Comparison of ENCODE assay signal across 1 cellular context in the genomic region with DNA sequence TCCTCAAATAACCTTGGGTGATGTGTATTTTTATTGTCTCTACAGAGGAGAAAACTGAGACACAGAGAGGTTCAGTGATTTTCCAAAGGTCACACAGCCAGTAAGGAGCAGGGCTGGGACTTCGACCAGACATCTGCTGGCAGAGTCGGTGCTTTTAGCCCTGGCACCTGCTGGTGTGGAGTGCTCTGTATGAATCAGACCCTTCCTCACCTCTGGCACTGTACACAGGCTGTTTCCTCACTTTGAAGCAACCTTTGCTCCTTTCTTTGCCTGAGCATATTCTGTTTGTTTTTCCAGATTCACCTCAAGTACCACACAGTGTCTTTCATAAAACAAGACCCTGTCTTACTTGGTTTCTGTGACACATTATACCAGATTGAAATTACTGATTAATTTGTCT.
A peak's percentile ranks its signal among the peaks of the same experiment; 100 is the strongest.
TF ChIP-seq lines count a peak whose summit lies in the region.

No MANE protein-coding gene starts in this region.

TF ChIP-seq in HepG2, 621 proteins besides CTCF, POLR2A, EP300 and RAD21 (continued from another document and continues in another):
- TF ChIP-seq, protein P1, sequence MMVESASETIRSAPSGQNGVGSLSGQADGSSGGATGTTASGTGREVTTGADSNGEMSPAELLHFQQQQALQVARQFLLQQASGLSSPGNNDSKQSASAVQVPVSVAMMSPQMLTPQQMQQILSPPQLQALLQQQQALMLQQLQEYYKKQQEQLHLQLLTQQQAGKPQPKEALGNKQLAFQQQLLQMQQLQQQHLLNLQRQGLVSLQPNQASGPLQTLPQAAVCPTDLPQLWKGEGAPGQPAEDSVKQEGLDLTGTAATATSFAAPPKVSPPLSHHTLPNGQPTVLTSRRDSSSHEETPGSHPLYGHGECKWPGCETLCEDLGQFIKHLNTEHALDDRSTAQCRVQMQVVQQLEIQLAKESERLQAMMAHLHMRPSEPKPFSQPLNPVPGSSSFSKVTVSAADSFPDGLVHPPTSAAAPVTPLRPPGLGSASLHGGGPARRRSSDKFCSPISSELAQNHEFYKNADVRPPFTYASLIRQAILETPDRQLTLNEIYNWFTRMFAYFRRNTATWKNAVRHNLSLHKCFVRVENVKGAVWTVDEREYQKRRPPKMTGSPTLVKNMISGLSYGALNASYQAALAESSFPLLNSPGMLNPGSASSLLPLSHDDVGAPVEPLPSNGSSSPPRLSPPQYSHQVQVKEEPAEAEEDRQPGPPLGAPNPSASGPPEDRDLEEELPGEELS (CRISPR knock-in tag; IDR thresholded peaks at IDR 0.05) = no peak
- TF ChIP-seq XRCC5 (optimal IDR thresholded peaks at IDR 0.05; ENCODE audit: low read length) (no peak), RBM22 (optimal IDR thresholded peaks at IDR 0.05; ENCODE audit: low read length) (no peak), BORCS8-MEF2B (CRISPR knock-in tag; IDR thresholded peaks at IDR 0.05) (no peak), CBX1 (IDR thresholded peaks at IDR 0.05; ENCODE audit: low read depth) (no peak), ZNF670 (CRISPR knock-in tag; IDR thresholded peaks at IDR 0.05; ENCODE audit: borderline replicate concordance) (no peak), ZNF17 (CRISPR knock-in tag; IDR thresholded peaks at IDR 0.05) (no peak), ZSCAN31 (CRISPR knock-in tag; IDR thresholded peaks at IDR 0.05; ENCODE audit: low read depth) (no peak), ZNF468 (CRISPR knock-in tag; IDR thresholded peaks at IDR 0.05) (no peak), FOXK2 (IDR thresholded peaks at IDR 0.05) (no peak), MBNL3 (CRISPR knock-in tag; conservative IDR thresholded peaks at IDR 0.05) (no peak), ZBTB7A (CRISPR knock-in tag; IDR thresholded peaks at IDR 0.05) (peak; percentile 63; the same call in 1 of the 2 replicates), ZFP82 (CRISPR knock-in tag; IDR thresholded peaks at IDR 0.05; ENCODE audit: borderline replicate concordance) (no peak), KDM5A (IDR thresholded peaks at IDR 0.05; ENCODE audit: borderline replicate concordance, low read length) (no peak), ZSCAN12 (CRISPR knock-in tag; IDR thresholded peaks at IDR 0.05) (no peak), CBFB (CRISPR knock-in tag; IDR thresholded peaks at IDR 0.05) (no peak), ATF7 (IDR thresholded peaks at IDR 0.05) (no peak), ATF7 (CRISPR knock-in tag; IDR thresholded peaks at IDR 0.05) (no peak), HOXA9 (CRISPR knock-in tag; IDR thresholded peaks at IDR 0.05; ENCODE audit: borderline replicate concordance) (no peak), SIN3B (IDR thresholded peaks at IDR 0.05; ENCODE audit: low read length) (no peak), NPAS2 (CRISPR knock-in tag; IDR thresholded peaks at IDR 0.05; ENCODE audit: borderline replicate concordance) (no peak), DPF2 (CRISPR knock-in tag; IDR thresholded peaks at IDR 0.05; ENCODE audit: borderline replicate concordance, low read depth) (peak; percentile 69), ZNF296 (CRISPR knock-in tag; conservative IDR thresholded peaks at IDR 0.05) (no peak), HHEX (CRISPR knock-in tag; IDR thresholded peaks at IDR 0.05) (peak; percentile 77), ZNF382 (CRISPR knock-in tag; IDR thresholded peaks at IDR 0.05; ENCODE audit: borderline replicate concordance) (no peak), SALL2 (CRISPR knock-in tag; IDR thresholded peaks at IDR 0.05) (no peak), ZNF883 (CRISPR knock-in tag; IDR thresholded peaks at IDR 0.05; ENCODE audit: not compliant biosample characterization) (no peak), YY1 (IDR thresholded peaks at IDR 0.05; ENCODE audit: insufficient read depth, insufficient replicate concordance, low read depth, low read length) (no peak)
- TF ChIP-seq, protein P2, sequence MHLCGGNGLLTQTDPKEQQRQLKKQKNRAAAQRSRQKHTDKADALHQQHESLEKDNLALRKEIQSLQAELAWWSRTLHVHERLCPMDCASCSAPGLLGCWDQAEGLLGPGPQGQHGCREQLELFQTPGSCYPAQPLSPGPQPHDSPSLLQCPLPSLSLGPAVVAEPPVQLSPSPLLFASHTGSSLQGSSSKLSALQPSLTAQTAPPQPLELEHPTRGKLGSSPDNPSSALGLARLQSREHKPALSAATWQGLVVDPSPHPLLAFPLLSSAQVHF (CRISPR knock-in tag; IDR thresholded peaks at IDR 0.05) = no peak
- TF ChIP-seq, protein P3, sequence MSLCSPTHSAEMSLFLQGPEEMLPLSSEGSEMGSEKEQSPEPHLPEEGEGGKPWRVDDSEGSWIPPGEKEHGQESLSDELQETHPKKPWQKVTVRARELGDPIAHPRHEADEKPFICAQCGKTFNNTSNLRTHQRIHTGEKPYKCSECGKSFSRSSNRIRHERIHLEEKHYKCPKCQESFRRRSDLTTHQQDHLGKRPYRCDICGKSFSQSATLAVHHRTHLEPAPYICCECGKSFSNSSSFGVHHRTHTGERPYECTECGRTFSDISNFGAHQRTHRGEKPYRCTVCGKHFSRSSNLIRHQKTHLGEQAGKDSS (CRISPR knock-in tag; IDR thresholded peaks at IDR 0.05; ENCODE audit: borderline replicate concordance, low read depth) = no peak
- TF ChIP-seq, protein P4, sequence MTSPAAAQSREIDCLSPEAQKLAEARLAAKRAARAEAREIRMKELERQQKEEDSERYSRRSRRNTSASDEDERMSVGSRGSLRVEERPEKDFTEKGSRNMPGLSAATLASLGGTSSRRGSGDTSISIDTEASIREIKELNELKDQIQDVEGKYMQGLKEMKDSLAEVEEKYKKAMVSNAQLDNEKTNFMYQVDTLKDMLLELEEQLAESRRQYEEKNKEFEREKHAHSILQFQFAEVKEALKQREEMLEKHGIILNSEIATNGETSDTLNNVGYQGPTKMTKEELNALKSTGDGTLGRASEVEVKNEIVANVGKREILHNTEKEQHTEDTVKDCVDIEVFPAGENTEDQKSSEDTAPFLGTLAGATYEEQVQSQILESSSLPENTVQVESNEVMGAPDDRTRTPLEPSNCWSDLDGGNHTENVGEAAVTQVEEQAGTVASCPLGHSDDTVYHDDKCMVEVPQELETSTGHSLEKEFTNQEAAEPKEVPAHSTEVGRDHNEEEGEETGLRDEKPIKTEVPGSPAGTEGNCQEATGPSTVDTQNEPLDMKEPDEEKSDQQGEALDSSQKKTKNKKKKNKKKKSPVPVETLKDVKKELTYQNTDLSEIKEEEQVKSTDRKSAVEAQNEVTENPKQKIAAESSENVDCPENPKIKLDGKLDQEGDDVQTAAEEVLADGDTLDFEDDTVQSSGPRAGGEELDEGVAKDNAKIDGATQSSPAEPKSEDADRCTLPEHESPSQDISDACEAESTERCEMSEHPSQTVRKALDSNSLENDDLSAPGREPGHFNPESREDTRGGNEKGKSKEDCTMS (CRISPR knock-in tag; conservative IDR thresholded peaks at IDR 0.05) = no peak
- TF ChIP-seq, protein P5, sequence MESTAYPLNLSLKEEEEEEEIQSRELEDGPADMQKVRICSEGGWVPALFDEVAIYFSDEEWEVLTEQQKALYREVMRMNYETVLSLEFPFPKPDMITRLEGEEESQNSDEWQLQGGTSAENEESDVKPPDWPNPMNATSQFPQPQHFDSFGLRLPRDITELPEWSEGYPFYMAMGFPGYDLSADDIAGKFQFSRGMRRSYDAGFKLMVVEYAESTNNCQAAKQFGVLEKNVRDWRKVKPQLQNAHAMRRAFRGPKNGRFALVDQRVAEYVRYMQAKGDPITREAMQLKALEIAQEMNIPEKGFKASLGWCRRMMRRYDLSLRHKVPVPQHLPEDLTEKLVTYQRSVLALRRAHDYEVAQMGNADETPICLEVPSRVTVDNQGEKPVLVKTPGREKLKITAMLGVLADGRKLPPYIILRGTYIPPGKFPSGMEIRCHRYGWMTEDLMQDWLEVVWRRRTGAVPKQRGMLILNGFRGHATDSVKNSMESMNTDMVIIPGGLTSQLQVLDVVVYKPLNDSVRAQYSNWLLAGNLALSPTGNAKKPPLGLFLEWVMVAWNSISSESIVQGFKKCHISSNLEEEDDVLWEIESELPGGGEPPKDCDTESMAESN (CRISPR knock-in tag; conservative IDR thresholded peaks at IDR 0.05) = 0 out of 2 replicates have a peak, but pooled peaks have one; percentile 41
- TF ChIP-seq, protein P6, sequence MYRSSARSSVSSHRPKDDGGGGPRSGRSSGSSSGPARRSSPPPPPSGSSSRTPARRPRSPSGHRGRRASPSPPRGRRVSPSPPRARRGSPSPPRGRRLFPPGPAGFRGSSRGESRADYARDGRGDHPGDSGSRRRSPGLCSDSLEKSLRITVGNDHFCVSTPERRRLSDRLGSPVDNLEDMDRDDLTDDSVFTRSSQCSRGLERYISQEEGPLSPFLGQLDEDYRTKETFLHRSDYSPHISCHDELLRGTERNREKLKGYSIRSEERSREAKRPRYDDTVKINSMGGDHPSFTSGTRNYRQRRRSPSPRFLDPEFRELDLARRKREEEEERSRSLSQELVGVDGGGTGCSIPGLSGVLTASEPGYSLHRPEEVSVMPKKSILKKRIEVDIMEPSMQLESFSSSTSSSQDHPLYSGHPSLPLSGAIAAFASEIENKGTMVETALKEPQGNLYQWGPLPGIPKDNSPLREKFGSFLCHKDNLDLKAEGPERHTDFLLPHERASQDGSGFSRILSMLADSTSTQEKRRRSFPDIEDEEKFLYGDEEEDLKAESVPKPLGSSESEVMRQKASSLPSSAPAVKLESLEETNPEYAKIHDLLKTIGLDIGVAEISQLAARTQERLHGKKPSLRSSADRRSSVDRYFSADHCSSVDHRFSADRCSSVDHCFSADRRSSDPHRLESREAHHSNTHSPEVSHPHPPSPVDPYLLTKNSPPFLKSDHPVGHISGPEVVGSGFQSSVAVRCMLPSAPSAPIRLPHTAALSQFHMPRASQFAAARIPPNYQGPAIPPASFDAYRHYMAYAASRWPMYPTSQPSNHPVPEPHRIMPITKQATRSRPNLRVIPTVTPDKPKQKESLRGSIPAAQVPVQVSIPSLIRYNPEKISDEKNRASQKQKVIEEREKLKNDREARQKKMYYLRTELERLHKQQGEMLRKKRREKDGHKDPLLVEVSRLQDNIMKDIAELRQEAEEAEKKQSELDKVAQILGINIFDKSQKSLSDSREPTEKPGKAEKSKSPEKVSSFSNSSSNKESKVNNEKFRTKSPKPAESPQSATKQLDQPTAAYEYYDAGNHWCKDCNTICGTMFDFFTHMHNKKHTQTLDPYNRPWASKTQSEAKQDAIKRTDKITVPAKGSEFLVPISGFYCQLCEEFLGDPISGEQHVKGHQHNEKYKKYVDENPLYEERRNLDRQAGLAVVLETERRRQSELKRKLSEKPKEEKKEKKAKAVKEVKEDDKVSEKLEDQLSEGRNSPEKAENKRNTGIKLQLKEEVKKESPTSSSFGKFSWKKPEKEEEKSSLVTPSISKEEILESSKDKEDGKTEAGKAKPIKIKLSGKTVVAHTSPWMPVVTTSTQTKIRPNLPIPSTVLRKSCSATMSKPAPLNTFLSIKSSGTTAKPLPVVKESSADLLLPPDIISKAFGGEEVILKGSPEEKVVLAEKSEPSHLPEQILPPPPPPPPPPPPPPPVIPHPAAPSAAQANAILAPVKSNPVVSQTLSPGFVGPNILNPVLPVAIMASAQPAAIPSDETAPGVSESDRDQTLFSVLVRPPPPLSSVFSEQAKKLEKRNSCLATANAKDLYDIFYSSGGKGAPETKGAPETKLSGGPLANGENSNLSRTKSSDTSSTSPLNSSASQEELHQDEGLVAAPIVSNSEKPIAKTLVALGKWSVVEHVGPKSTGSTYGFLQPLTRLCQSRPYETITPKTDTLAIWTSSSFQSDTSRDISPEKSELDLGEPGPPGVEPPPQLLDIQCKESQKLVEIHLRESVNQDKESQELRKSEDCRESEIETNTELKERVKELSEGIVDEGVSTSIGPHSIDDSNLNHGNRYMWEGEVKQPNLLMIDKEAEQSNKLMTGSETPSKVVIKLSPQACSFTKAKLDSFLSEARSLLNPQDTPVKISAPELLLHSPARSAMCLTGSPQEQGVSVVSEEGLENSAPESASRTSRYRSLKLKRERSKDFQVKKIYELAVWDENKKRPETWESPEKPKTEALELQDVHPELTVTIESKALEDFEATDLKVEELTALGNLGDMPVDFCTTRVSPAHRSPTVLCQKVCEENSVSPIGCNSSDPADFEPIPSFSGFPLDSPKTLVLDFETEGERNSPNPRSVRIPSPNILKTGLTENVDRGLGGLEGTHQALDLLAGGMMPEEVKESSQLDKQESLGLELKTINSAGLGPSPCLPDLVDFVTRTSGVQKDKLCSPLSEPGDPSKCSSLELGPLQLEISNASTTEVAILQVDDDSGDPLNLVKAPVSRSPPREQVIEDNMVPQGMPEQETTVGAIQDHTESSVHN (CRISPR knock-in tag; IDR thresholded peaks at IDR 0.05) = no peak
- TF ChIP-seq, protein P7, sequence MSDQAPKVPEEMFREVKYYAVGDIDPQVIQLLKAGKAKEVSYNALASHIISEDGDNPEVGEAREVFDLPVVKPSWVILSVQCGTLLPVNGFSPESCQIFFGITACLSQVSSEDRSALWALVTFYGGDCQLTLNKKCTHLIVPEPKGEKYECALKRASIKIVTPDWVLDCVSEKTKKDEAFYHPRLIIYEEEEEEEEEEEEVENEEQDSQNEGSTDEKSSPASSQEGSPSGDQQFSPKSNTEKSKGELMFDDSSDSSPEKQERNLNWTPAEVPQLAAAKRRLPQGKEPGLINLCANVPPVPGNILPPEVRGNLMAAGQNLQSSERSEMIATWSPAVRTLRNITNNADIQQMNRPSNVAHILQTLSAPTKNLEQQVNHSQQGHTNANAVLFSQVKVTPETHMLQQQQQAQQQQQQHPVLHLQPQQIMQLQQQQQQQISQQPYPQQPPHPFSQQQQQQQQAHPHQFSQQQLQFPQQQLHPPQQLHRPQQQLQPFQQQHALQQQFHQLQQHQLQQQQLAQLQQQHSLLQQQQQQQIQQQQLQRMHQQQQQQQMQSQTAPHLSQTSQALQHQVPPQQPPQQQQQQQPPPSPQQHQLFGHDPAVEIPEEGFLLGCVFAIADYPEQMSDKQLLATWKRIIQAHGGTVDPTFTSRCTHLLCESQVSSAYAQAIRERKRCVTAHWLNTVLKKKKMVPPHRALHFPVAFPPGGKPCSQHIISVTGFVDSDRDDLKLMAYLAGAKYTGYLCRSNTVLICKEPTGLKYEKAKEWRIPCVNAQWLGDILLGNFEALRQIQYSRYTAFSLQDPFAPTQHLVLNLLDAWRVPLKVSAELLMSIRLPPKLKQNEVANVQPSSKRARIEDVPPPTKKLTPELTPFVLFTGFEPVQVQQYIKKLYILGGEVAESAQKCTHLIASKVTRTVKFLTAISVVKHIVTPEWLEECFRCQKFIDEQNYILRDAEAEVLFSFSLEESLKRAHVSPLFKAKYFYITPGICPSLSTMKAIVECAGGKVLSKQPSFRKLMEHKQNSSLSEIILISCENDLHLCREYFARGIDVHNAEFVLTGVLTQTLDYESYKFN (CRISPR knock-in tag; conservative IDR thresholded peaks at IDR 0.05) = peak; percentile 77
- TF ChIP-seq, protein P8, sequence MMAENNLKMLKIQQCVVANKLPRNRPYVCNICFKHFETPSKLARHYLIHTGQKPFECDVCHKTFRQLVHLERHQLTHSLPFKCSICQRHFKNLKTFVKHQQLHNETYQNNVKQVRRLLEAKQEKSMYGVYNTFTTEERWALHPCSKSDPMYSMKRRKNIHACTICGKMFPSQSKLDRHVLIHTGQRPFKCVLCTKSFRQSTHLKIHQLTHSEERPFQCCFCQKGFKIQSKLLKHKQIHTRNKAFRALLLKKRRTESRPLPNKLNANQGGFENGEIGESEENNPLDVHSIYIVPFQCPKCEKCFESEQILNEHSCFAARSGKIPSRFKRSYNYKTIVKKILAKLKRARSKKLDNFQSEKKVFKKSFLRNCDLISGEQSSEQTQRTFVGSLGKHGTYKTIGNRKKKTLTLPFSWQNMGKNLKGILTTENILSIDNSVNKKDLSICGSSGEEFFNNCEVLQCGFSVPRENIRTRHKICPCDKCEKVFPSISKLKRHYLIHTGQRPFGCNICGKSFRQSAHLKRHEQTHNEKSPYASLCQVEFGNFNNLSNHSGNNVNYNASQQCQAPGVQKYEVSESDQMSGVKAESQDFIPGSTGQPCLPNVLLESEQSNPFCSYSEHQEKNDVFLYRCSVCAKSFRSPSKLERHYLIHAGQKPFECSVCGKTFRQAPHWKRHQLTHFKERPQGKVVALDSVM (CRISPR knock-in tag; IDR thresholded peaks at IDR 0.05) = no peak
- TF ChIP-seq, protein P9, sequence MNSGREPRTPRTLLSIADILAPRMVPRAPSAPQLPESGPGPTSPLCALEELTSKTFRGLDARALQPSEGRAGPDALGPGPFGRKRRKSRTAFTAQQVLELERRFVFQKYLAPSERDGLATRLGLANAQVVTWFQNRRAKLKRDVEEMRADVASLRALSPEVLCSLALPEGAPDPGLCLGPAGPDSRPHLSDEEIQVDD (CRISPR knock-in tag; IDR thresholded peaks at IDR 0.05; ENCODE audit: borderline replicate concordance) = no peak
